8 cellular contexts compared by ENCODE assay signal in the genomic region with DNA sequence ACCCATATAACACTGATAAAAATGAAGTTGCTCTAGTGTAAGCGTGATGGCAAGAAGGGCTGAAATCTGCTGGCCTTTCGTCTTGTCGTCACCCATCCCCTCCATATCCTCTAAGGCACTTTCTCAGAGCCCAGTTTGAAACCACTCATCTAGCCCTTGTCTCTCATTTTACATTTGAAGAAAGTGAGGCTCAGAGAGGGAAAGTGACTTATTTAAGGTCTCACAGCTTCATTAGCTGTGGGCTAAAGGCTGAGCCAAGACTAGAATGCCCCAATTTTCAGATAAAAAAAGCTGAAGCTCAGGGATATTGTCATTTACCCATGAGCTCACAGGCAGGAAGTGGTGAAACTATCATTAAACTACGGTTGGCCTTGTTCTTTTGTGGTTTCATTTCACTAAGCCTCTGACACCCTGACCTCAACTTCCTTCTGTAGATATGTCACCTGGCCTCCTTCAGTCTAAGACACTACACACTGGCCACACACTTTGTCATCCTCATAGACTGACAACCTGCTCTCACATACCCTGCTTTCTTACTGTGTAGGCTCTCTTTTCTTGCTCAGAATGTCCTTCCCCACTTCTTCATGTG.
A peak's percentile ranks its signal among the peaks of the same experiment; 100 is the strongest.
DNase-seq lines count a peak whose midpoint lies in the region; ATAC-seq, FAIRE-seq and TF ChIP-seq lines count a peak whose summit lies in the region.

No MANE protein-coding gene starts in this region.

- H3K4me1 ChIP-seq in left ventricle myocardium inferior, result no peaks in the 10 kb centered on the region

- no peak for DNase-seq in Right ventricle myocardium superior
- DNase-seq in left ventricle myocardium inferior, result no peak
- DNase-seq in T-helper 2 cell, result peak in 4 of 5 experiments; percentile 4 to 99 (median 51)
- DNase-seq in left ventricle myocardium superior, result no peak
- DNase-seq in urothelium cell line (ENCODE audit: low spot score), result peak; percentile 18
- DNase-seq in MG63, result no peak
- DNase-seq in Ammon's horn (ENCODE audit: low spot score), result no peak

- H3K9me3 ChIP-seq in left ventricle myocardium inferior (replicated peaks) (no peaks in the 10 kb centered on the region), MG63 (no peaks in the 10 kb centered on the region)

- no peak for TF ChIP-seq CTCF in left ventricle myocardium inferior (IDR thresholded peaks at IDR 0.05; ENCODE audit: borderline replicate concordance)

- no peak for FAIRE-seq in urothelium cell line (lab: Jason Lieb, UNC)

- no peak overlapping the region for H3K4me3 ChIP-seq in left ventricle myocardium inferior
- H3K4me3 ChIP-seq in MG63, result no peak overlapping the region

- H3K36me3 ChIP-seq in left ventricle myocardium inferior (no peaks in the 10 kb centered on the region), MG63 (no peaks in the 10 kb centered on the region)

- ATAC-seq in Right ventricle myocardium superior (ENCODE audit: poor library complexity), result peak; percentile 31
- ATAC-seq in HG03135 (IDR thresholded peaks at IDR 0.05; ENCODE audit: unreplicated experiment), result peak; percentile 99
- ATAC-seq in left ventricle myocardium superior, result peak; percentile 39

- H3K27ac ChIP-seq in left ventricle myocardium inferior (replicated peaks), result no peak overlapping the region

- no peaks in the 10 kb centered on the region for H3K27me3 ChIP-seq in left ventricle myocardium inferior (ENCODE audit: low read depth)
- H3K27me3 ChIP-seq in MG63, result no peaks in the 10 kb centered on the region

- intact Hi-C loops in Right ventricle myocardium superior (cut with DNase I), result no loop called here
- intact Hi-C loops in left ventricle myocardium inferior (cut with micrococcal nuclease), result no loop called here
- intact Hi-C loops in left ventricle myocardium superior (cut with micrococcal nuclease), result no loop called here

Comparison
In these comparisons a context has a peak if more than half of its experiments do, and no peak if none do; other contexts are left out.
1. ATAC-seq: peak in every context shown above with its lines; median percentile 99 in HG03135; 39 in left ventricle myocardium superior; 31 in Right ventricle myocardium superior.
2. DNase-seq: peak in T-helper 2 cell (4 of 5) and urothelium cell line (single experiment); none in Right ventricle myocardium superior (single experiment), left ventricle myocardium inferior (single experiment), left ventricle myocardium superior (single experiment), MG63 (single experiment) and Ammon's horn (single experiment).